Comparison of ENCODE assay signal across 1 cellular context in the genomic region with DNA sequence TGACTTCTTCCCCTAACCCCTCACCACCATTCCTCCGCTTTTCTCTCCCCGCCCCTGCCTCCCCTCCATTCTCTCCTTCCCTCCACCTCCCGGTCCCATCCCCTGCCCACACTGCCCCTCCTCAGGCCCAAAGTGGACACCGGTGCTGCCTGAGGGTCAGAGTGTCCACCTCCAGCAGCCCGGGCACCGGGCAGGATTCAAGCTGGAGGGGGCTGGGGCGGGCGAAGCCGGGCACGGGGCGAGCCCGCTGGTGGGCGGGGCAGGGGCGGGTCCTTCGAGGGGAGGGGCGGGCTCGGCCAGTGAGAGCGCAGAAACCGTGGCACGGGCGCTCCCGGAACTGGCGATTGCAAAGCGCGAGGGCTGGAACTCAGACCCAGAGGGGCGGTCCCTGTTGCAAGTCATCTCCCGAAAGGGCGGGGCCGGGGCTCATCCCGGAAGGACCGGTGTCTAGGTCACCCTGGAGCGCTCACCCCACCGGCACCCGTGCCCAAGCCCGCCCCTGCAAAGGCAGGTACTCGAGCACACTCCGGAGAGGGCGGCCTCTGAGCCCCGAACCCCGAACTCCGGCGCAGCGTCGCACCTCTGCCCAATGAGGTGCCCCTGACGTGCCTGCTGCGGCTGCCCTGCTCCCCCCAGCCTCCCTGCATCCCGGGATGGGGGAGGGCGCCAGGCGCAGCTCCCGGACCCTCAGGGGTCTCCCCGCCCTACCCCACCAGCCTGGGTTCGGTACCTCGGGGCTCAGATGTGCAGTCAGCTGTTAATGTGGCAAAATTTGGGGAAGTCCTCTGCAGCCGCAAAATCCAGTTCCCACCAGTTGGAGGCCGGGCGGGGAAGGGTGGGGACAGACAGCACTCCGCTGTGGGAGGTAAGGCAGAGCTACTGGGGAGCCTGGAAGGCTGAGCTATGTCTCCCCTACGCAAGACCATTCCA.
TF ChIP-seq lines count a peak whose summit lies in the region.

No MANE protein-coding gene starts in this region.

TF ChIP-seq in WTC11, 78 proteins besides CTCF, POLR2A, EP300 and RAD21 (continued from another document and continues in another):
- TF ChIP-seq, protein P1, sequence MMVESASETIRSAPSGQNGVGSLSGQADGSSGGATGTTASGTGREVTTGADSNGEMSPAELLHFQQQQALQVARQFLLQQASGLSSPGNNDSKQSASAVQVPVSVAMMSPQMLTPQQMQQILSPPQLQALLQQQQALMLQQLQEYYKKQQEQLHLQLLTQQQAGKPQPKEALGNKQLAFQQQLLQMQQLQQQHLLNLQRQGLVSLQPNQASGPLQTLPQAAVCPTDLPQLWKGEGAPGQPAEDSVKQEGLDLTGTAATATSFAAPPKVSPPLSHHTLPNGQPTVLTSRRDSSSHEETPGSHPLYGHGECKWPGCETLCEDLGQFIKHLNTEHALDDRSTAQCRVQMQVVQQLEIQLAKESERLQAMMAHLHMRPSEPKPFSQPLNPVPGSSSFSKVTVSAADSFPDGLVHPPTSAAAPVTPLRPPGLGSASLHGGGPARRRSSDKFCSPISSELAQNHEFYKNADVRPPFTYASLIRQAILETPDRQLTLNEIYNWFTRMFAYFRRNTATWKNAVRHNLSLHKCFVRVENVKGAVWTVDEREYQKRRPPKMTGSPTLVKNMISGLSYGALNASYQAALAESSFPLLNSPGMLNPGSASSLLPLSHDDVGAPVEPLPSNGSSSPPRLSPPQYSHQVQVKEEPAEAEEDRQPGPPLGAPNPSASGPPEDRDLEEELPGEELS (CRISPR knock-in tag; IDR thresholded peaks at IDR 0.05): peak; percentile 45; the same call in 1 of the 2 replicates
- TF ChIP-seq NFYB (CRISPR knock-in tag; conservative IDR thresholded peaks at IDR 0.05; ENCODE audit: low read depth) (no peak), NFATC4 (CRISPR knock-in tag; IDR thresholded peaks at IDR 0.05) (no peak), NR1H2 (CRISPR knock-in tag; IDR thresholded peaks at IDR 0.05) (no peak), FOXP1 (CRISPR knock-in tag; IDR thresholded peaks at IDR 0.05; ENCODE audit: borderline replicate concordance) (no peak), FOXK1 (CRISPR knock-in tag; IDR thresholded peaks at IDR 0.05) (0 out of 2 replicates have a peak, but pooled peaks have one; percentile 52), SP1 (CRISPR knock-in tag; conservative IDR thresholded peaks at IDR 0.05) (peak; percentile 33; the same call in 1 of the 2 replicates), IRF2 (CRISPR knock-in tag; IDR thresholded peaks at IDR 0.05; ENCODE audit: borderline replicate concordance, low read depth) (no peak), SOX15 (CRISPR knock-in tag; IDR thresholded peaks at IDR 0.05) (no peak), TP53 (CRISPR knock-in tag; IDR thresholded peaks at IDR 0.05) (no peak), ZNF121 (CRISPR knock-in tag; IDR thresholded peaks at IDR 0.05) (no peak), CREM (CRISPR knock-in tag; IDR thresholded peaks at IDR 0.05) (no peak), ELF4 (CRISPR knock-in tag; IDR thresholded peaks at IDR 0.05; ENCODE audit: low read depth) (no peak), ZNF416 (CRISPR knock-in tag; IDR thresholded peaks at IDR 0.05) (no peak), ETV6 (CRISPR knock-in tag; IDR thresholded peaks at IDR 0.05) (0 out of 2 replicates have a peak, but pooled peaks have one; percentile 57), SMAD4 (CRISPR knock-in tag; IDR thresholded peaks at IDR 0.05) (no peak), NR3C1 (CRISPR knock-in tag; conservative IDR thresholded peaks at IDR 0.05; ENCODE audit: low read depth) (no peak), FOXJ3 (CRISPR knock-in tag; IDR thresholded peaks at IDR 0.05; ENCODE audit: borderline replicate concordance) (no peak), PRRX2 (CRISPR knock-in tag; IDR thresholded peaks at IDR 0.05) (no peak), HMGA2 (CRISPR knock-in tag; IDR thresholded peaks at IDR 0.05) (no peak), JAZF1 (CRISPR knock-in tag; IDR thresholded peaks at IDR 0.05) (no peak), CREB1 (CRISPR knock-in tag; IDR thresholded peaks at IDR 0.05) (no peak)
- TF ChIP-seq, protein P2, sequence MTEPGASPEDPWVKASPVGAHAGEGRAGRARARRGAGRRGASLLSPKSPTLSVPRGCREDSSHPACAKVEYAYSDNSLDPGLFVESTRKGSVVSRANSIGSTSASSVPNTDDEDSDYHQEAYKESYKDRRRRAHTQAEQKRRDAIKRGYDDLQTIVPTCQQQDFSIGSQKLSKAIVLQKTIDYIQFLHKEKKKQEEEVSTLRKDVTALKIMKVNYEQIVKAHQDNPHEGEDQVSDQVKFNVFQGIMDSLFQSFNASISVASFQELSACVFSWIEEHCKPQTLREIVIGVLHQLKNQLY (CRISPR knock-in tag; IDR thresholded peaks at IDR 0.05): no peak
- TF ChIP-seq, protein P3, sequence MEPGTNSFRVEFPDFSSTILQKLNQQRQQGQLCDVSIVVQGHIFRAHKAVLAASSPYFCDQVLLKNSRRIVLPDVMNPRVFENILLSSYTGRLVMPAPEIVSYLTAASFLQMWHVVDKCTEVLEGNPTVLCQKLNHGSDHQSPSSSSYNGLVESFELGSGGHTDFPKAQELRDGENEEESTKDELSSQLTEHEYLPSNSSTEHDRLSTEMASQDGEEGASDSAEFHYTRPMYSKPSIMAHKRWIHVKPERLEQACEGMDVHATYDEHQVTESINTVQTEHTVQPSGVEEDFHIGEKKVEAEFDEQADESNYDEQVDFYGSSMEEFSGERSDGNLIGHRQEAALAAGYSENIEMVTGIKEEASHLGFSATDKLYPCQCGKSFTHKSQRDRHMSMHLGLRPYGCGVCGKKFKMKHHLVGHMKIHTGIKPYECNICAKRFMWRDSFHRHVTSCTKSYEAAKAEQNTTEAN (CRISPR knock-in tag; IDR thresholded peaks at IDR 0.05): no peak
- TF ChIP-seq, protein P4, sequence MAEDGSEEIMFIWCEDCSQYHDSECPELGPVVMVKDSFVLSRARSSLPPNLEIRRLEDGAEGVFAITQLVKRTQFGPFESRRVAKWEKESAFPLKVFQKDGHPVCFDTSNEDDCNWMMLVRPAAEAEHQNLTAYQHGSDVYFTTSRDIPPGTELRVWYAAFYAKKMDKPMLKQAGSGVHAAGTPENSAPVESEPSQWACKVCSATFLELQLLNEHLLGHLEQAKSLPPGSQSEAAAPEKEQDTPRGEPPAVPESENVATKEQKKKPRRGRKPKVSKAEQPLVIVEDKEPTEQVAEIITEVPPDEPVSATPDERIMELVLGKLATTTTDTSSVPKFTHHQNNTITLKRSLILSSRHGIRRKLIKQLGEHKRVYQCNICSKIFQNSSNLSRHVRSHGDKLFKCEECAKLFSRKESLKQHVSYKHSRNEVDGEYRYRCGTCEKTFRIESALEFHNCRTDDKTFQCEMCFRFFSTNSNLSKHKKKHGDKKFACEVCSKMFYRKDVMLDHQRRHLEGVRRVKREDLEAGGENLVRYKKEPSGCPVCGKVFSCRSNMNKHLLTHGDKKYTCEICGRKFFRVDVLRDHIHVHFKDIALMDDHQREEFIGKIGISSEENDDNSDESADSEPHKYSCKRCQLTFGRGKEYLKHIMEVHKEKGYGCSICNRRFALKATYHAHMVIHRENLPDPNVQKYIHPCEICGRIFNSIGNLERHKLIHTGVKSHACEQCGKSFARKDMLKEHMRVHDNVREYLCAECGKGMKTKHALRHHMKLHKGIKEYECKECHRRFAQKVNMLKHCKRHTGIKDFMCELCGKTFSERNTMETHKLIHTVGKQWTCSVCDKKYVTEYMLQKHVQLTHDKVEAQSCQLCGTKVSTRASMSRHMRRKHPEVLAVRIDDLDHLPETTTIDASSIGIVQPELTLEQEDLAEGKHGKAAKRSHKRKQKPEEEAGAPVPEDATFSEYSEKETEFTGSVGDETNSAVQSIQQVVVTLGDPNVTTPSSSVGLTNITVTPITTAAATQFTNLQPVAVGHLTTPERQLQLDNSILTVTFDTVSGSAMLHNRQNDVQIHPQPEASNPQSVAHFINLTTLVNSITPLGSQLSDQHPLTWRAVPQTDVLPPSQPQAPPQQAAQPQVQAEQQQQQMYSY (CRISPR knock-in tag; IDR thresholded peaks at IDR 0.05): peak; percentile 48; the same call in 1 of the 2 replicates
- TF ChIP-seq, protein P5, sequence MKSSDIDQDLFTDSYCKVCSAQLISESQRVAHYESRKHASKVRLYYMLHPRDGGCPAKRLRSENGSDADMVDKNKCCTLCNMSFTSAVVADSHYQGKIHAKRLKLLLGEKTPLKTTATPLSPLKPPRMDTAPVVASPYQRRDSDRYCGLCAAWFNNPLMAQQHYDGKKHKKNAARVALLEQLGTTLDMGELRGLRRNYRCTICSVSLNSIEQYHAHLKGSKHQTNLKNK (CRISPR knock-in tag; IDR thresholded peaks at IDR 0.05): no peak
- TF ChIP-seq, protein P6, sequence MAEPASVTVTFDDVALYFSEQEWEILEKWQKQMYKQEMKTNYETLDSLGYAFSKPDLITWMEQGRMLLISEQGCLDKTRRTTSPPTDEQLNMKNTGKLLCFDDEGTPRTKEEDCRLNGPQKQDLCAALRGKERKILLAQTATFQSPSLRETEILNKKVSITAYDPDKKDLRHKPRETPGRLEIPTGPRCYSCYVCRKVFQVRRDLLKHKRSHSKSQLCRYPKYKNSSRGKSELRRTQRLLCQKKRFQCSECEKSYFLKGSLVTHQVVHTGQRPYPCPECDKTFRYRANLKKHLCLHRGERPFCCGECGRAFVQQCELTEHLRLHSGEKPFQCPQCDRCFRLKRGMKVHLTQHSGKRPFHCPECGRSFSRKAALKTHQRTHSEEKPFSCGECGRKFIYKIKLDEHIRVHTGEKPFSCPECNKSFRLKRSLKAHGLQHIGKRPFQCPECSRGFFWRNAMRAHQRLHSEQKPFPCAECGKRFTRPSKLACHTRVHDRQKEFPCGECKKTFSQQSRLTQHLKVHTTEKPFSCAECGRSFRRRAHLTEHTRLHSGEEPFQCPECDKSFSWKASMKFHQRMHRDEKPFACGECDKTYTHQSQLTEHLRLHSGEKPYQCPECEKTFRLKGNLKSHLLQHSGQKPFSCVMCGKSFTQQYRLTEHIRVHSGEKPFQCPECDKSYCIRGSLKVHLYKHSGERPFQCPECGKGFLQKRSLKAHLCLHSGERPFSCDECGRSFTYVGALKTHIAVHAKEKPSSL (CRISPR knock-in tag; conservative IDR thresholded peaks at IDR 0.05): no peak
- TF ChIP-seq, protein P7, sequence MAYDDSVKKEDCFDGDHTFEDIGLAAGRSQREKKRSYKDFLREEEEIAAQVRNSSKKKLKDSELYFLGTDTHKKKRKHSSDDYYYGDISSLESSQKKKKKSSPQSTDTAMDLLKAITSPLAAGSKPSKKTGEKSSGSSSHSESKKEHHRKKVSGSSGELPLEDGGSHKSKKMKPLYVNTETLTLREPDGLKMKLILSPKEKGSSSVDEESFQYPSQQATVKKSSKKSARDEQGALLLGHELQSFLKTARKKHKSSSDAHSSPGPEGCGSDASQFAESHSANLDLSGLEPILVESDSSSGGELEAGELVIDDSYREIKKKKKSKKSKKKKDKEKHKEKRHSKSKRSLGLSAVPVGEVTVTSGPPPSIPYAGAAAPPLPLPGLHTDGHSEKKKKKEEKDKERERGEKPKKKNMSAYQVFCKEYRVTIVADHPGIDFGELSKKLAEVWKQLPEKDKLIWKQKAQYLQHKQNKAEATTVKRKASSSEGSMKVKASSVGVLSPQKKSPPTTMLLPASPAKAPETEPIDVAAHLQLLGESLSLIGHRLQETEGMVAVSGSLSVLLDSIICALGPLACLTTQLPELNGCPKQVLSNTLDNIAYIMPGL (CRISPR knock-in tag; IDR thresholded peaks at IDR 0.05): 0 out of 2 replicates have a peak, but pooled peaks have one; percentile 13
- TF ChIP-seq, protein P8, sequence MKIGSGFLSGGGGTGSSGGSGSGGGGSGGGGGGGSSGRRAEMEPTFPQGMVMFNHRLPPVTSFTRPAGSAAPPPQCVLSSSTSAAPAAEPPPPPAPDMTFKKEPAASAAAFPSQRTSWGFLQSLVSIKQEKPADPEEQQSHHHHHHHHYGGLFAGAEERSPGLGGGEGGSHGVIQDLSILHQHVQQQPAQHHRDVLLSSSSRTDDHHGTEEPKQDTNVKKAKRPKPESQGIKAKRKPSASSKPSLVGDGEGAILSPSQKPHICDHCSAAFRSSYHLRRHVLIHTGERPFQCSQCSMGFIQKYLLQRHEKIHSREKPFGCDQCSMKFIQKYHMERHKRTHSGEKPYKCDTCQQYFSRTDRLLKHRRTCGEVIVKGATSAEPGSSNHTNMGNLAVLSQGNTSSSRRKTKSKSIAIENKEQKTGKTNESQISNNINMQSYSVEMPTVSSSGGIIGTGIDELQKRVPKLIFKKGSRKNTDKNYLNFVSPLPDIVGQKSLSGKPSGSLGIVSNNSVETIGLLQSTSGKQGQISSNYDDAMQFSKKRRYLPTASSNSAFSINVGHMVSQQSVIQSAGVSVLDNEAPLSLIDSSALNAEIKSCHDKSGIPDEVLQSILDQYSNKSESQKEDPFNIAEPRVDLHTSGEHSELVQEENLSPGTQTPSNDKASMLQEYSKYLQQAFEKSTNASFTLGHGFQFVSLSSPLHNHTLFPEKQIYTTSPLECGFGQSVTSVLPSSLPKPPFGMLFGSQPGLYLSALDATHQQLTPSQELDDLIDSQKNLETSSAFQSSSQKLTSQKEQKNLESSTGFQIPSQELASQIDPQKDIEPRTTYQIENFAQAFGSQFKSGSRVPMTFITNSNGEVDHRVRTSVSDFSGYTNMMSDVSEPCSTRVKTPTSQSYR (CRISPR knock-in tag; IDR thresholded peaks at IDR 0.05): 0 out of 2 replicates have a peak, but pooled peaks have one; percentile 53
- TF ChIP-seq, protein P9, sequence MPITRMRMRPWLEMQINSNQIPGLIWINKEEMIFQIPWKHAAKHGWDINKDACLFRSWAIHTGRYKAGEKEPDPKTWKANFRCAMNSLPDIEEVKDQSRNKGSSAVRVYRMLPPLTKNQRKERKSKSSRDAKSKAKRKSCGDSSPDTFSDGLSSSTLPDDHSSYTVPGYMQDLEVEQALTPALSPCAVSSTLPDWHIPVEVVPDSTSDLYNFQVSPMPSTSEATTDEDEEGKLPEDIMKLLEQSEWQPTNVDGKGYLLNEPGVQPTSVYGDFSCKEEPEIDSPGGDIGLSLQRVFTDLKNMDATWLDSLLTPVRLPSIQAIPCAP (CRISPR knock-in tag; IDR thresholded peaks at IDR 0.05): no peak
- TF ChIP-seq, protein P10, sequence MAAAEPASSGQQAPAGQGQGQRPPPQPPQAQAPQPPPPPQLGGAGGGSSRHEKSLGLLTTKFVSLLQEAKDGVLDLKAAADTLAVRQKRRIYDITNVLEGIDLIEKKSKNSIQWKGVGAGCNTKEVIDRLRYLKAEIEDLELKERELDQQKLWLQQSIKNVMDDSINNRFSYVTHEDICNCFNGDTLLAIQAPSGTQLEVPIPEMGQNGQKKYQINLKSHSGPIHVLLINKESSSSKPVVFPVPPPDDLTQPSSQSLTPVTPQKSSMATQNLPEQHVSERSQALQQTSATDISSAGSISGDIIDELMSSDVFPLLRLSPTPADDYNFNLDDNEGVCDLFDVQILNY (CRISPR knock-in tag; IDR thresholded peaks at IDR 0.05): no peak
- TF ChIP-seq, protein P11, sequence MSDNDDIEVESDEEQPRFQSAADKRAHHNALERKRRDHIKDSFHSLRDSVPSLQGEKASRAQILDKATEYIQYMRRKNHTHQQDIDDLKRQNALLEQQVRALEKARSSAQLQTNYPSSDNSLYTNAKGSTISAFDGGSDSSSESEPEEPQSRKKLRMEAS (CRISPR knock-in tag; IDR thresholded peaks at IDR 0.05): peak; percentile 31; the same call in 1 of the 2 replicates
- TF ChIP-seq, protein P12, sequence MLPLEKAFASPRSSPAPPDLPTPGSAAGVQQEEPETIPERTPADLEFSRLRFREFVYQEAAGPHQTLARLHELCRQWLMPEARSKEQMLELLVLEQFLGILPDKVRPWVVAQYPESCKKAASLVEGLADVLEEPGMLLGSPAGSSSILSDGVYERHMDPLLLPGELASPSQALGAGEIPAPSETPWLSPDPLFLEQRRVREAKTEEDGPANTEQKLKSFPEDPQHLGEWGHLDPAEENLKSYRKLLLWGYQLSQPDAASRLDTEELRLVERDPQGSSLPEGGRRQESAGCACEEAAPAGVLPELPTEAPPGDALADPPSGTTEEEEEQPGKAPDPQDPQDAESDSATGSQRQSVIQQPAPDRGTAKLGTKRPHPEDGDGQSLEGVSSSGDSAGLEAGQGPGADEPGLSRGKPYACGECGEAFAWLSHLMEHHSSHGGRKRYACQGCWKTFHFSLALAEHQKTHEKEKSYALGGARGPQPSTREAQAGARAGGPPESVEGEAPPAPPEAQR (CRISPR knock-in tag; IDR thresholded peaks at IDR 0.05): no peak
